In the genomic region with DNA sequence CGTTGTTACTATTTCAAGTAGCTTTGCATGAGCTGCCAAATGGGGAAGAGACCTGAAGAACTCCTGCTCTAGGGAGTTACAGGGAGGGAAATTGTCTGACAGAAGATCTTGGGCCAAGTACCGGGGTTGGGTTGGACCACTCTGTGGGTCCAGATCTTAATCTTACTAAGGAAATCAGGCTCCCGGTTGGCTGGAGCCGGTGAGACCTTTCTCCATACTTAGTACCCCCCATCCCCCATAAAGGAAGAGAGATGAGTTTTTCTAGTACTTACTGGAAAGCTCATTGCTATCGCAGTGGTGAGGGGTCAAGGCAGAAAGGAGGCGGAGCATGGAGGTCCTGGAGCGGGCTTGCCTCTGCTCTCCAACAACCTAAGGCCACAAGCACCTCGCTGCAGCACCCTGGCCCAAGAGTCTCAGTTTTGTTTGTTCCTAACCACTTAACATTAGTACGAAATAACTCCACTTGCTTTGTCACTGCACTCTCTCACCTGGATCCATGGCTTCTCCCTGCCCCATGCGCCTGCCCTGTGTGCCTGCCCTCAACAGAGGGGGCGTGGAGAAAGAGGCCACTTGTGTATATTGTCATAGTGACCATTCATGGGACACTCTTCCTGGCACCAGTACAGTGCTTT, we compare ENCODE assay signal across 17 cellular contexts.
"Had no signal": no experiment of that assay in that cellular context is flagged by ENCODE, and none has a peak within 500 bp of the region (broad histone marks: within the 10 kb centered on the region; RNA-seq: fewer than 3 reads in every experiment).

No MANE protein-coding gene starts in this region.

- H3K27me3 ChIP-seq: vagina had no signal

- H3K4me3 ChIP-seq: SK-N-MC, vagina had no signal

- H3K4me1 Mint-ChIP-seq: activated naive CD8-positive, alpha-beta T cell treated with anti-CD3 and anti-CD28 coated beads, Interleukin-2, amount 50 U/mL, for 24 hours; memory B cell; T-cell had no signal

- H3K9me3 ChIP-seq: vagina had no signal

- H3K4me1 ChIP-seq: vagina had no signal

- H3K27me3 Mint-ChIP-seq: activated CD8-positive, alpha-beta T cell treated with anti-CD3 and anti-CD28 coated beads for 36 hours; activated naive CD8-positive, alpha-beta T cell treated with anti-CD3 and anti-CD28 coated beads, Interleukin-2, amount 50 U/mL, for 24 hours; memory B cell; natural killer cell treated with Interleukin-12 subunit alpha and Interleukin-12 subunit beta and Interleukin-15 and Interleukin-18, amount 100 ng/mL, for 72 hours; stimulated activated naive CD8-positive, alpha-beta T cell treated with anti-CD3 and anti-CD28 coated beads, Interleukin-15, Interleukin-2, amounts not matched to agents 100 ng/mL and 50 ng/mL, for 24 hours; T-cell had no signal

- H3K27ac ChIP-seq: SK-N-MC, vagina, WERI-Rb-1 had no signal

- ATAC-seq: activated CD8-positive, alpha-beta T cell treated with anti-CD3 and anti-CD28 coated beads for 36 hours; activated naive CD8-positive, alpha-beta T cell treated with anti-CD3 and anti-CD28 coated beads, Interleukin-2, amount 50 U/mL, for 24 hours; natural killer cell treated with Interleukin-12 subunit alpha and Interleukin-12 subunit beta and Interleukin-15 and Interleukin-18, amount 100 ng/mL, for 72 hours; T-cell had no signal

- H3K9me3 Mint-ChIP-seq: activated CD8-positive, alpha-beta T cell treated with anti-CD3 and anti-CD28 coated beads for 36 hours; activated naive CD8-positive, alpha-beta T cell treated with anti-CD3 and anti-CD28 coated beads, Interleukin-2, amount 50 U/mL, for 24 hours; memory B cell; natural killer cell treated with Interleukin-12 subunit alpha and Interleukin-12 subunit beta and Interleukin-15 and Interleukin-18, amount 100 ng/mL, for 72 hours; stimulated activated naive CD8-positive, alpha-beta T cell treated with anti-CD3 and anti-CD28 coated beads, Interleukin-15, Interleukin-2, amounts not matched to agents 100 ng/mL and 50 ng/mL, for 24 hours; T-cell had no signal

- H3K4me3 Mint-ChIP-seq: activated CD8-positive, alpha-beta T cell treated with anti-CD3 and anti-CD28 coated beads for 36 hours; activated naive CD8-positive, alpha-beta T cell treated with anti-CD3 and anti-CD28 coated beads, Interleukin-2, amount 50 U/mL, for 24 hours; memory B cell; natural killer cell treated with Interleukin-12 subunit alpha and Interleukin-12 subunit beta and Interleukin-15 and Interleukin-18, amount 100 ng/mL, for 72 hours; stimulated activated naive CD8-positive, alpha-beta T cell treated with anti-CD3 and anti-CD28 coated beads, Interleukin-15, Interleukin-2, amounts not matched to agents 100 ng/mL and 50 ng/mL, for 24 hours; T-cell had no signal

- H3K27ac Mint-ChIP-seq: activated CD8-positive, alpha-beta T cell treated with anti-CD3 and anti-CD28 coated beads for 36 hours; activated naive CD8-positive, alpha-beta T cell treated with anti-CD3 and anti-CD28 coated beads, Interleukin-2, amount 50 U/mL, for 24 hours; memory B cell; natural killer cell treated with Interleukin-12 subunit alpha and Interleukin-12 subunit beta and Interleukin-15 and Interleukin-18, amount 100 ng/mL, for 72 hours; stimulated activated naive CD8-positive, alpha-beta T cell treated with anti-CD3 and anti-CD28 coated beads, Interleukin-15, Interleukin-2, amounts not matched to agents 100 ng/mL and 50 ng/mL, for 24 hours; T-cell had no signal

- DNase-seq: activated CD4-positive, alpha-beta T cell treated with anti-CD3 and anti-CD28 coated beads for 4 hours; activated CD8-positive, alpha-beta memory T cell treated with anti-CD3 and anti-CD28 coated beads, Interleukin-2, amount 50 U/mL, for 48 hours; activated CD8-positive, alpha-beta T cell treated with anti-CD3 and anti-CD28 coated beads for 36 hours; activated naive CD4-positive, alpha-beta T cell treated with Interleukin-2 at 50 U/mL for 16 hours; activated naive CD8-positive, alpha-beta T cell treated with anti-CD3 and anti-CD28 coated beads, Interleukin-2, amount 50 U/mL, for 24 hours; central memory CD4-positive, alpha-beta T cell; effector memory CD4-positive, alpha-beta T cell; hypothalamus; kidney glomerular epithelial cell; stimulated activated CD4-positive, alpha-beta T cell treated with anti-CD3 and anti-CD28 coated beads, Interleukin-1b, Interleukin-23, amount 100 ng/mL, for 48 hours; T-cell; WERI-Rb-1 had no signal
